In genomic region chr1:19317126-19317910, GRCh38 we compare ENCODE assay signal across 23 cellular contexts. TPM values are rescaled to one million over a fixed set of nuclear protein-coding genes. Genes with fewer than 3 reads are reported as not detected.
A peak's percentile ranks its signal among the peaks of the same experiment; 100 is the strongest.
DNase-seq lines count a peak whose midpoint lies in the region; ATAC-seq, FAIRE-seq and TF ChIP-seq lines count a peak whose summit lies in the region.
"Had no signal": no experiment of that assay in that cellular context is flagged by ENCODE, and none has a peak within 500 bp of the region (broad histone marks: within the 10 kb centered on the region; RNA-seq: fewer than 3 reads in every experiment).

No MANE protein-coding gene starts in this region.

- DNase-seq in GM23338 (ENCODE audit: low spot score) (peak; percentile 86), Peyer's patch (peak in 2 of 3 donors; percentile 29 to 39), endodermal cell (peak; percentile 85), sciatic nerve (ENCODE audit: low spot score) (peak; percentile 47), left lung (no peak), urothelium cell line (ENCODE audit: low spot score) (no peak), T-cell (no peak)
- DNase-seq: activated naive CD8-positive, alpha-beta T cell treated with anti-CD3 and anti-CD28 coated beads, Interleukin-2, amount 50 U/mL, for 24 hours; CD8-positive, alpha-beta T cell; dermis blood vessel endothelial cell; left colon; midbrain; NCI-H1417 treated with DMSO at 0.1 percent for 48 hours; NCI-H748 treated with DMSO at 0.1 percent for 48 hours had no signal

- peaks cover 19% of the 10 kb centered on the region for H3K36me3 Mint-ChIP-seq in GM23338 (ENCODE audit: low read depth)
- H3K36me3 Mint-ChIP-seq in endodermal cell (ENCODE audit: low read depth): peaks cover 29% of the 10 kb centered on the region
- peaks cover 12% of the 10 kb centered on the region for H3K36me3 Mint-ChIP-seq in T-cell

- FAIRE-seq in urothelium cell line (lab: Jason Lieb, UNC): no peak
- FAIRE-seq: GM18507 had no signal

- POLR2A ChIA-PET in T-cell (lab: Charles Lee): interaction anchor here in 1 of 2 donors (0.6 kb wide), 1 partner anchor 157 kb away, joined by 12 read pairs; no protein-coding TSS in a partner anchor

- ATAC-seq in GM23338 (peak; percentile 88), sciatic nerve (no peak), left lung (no peak), HG03342 (IDR thresholded peaks at IDR 0.05; ENCODE audit: unreplicated experiment) (no peak), T-cell (replicated peaks in 1 of 4) (no peak)
- ATAC-seq: activated CD4-positive, CD25-positive, alpha-beta regulatory T cell treated with anti-CD3 and anti-CD28 coated beads, Interleukin-2, amount 50 U/mL, for 24 hours; activated naive CD8-positive, alpha-beta T cell treated with anti-CD3 and anti-CD28 coated beads, Interleukin-2, amount 50 U/mL, for 24 hours; CD8-positive, alpha-beta T cell; gastroesophageal sphincter; left colon; Panc1 had no signal

- no peak overlapping the region for H2AFZ ChIP-seq in GM23338

- no peaks in the 10 kb centered on the region for H4K20me1 ChIP-seq in GM23338 (replicated peaks; ENCODE audit: insufficient read depth)

- H3K4me1 Mint-ChIP-seq in GM23338: peaks cover 16% of the 10 kb centered on the region
- peaks cover 9% of the 10 kb centered on the region for H3K4me1 Mint-ChIP-seq in endodermal cell
- peaks cover 19 to 28% (median 23%) of the 10 kb centered on the region in 3 donors for H3K4me1 Mint-ChIP-seq in T-cell

- CTCF ChIA-PET in T-cell (lab: Charles Lee): no interaction called here

- no peak overlapping the region for H3K4me3 ChIP-seq in GM23338
- no peak overlapping the region for H3K4me3 ChIP-seq in Peyer's patch
- no peak overlapping the region for H3K4me3 ChIP-seq in endodermal cell (ENCODE audit: low read length)
- no peak overlapping the region for H3K4me3 ChIP-seq in left lung
- H3K4me3 ChIP-seq: breast epithelium, gastroesophageal sphincter had no signal

- peak; percentile 43 to 66 for TF ChIP-seq CTCF in GM23338 (conservative IDR thresholded peaks at IDR 0.05; ENCODE audit: low read depth in 2 of 2)
- no peak for TF ChIP-seq CTCF in Peyer's patch (IDR thresholded peaks at IDR 0.05)
- TF ChIP-seq CTCF in endodermal cell (conservative IDR thresholded peaks at IDR 0.05): peak; percentile 54
- TF ChIP-seq CTCF in left lung (IDR thresholded peaks at IDR 0.05): no peak

- no peaks in the 10 kb centered on the region for H3K9me2 ChIP-seq in GM23338 (ENCODE audit: insufficient read depth)

- H3K4me2 ChIP-seq in GM23338: no peak overlapping the region

- no peaks in the 10 kb centered on the region for H3F3A ChIP-seq in GM23338 (replicated peaks; ENCODE audit: low read depth)

- intact Hi-C loops in sciatic nerve (cut with DNase I) (no loop called here), left lung (cut with DNase I) (no loop called here)

- H3K4me1 ChIP-seq in GM23338 (ENCODE audit: insufficient read depth) (no peaks in the 10 kb centered on the region), Peyer's patch (peaks cover 0 to 29% (median 21%) of the 10 kb centered on the region in 4 donors), endodermal cell (ENCODE audit: control insufficient read depth, insufficient read depth, low read length) (no peaks in the 10 kb centered on the region), left lung (peaks cover 9 to 41% of the 10 kb centered on the region in 2 donors)
- H3K4me1 ChIP-seq: breast epithelium had no signal

- H3K9me3 Mint-ChIP-seq in GM23338: no peaks in the 10 kb centered on the region
- H3K9me3 Mint-ChIP-seq in endodermal cell: no peaks in the 10 kb centered on the region
- H3K9me3 Mint-ChIP-seq in T-cell: no peaks in the 10 kb centered on the region
- H3K9me3 Mint-ChIP-seq: activated naive CD8-positive, alpha-beta T cell treated with anti-CD3 and anti-CD28 coated beads, Interleukin-2, amount 50 U/mL, for 24 hours; activated T-helper 1 cell treated with anti-CD3 and anti-CD28 coated beads, Interleukin-12 subunit alpha, Interleukin-12 subunit beta, Interleukin-2, Interleukin-4 antibody, amounts not matched to agents 30 ng/mL and 10 ng/mL and 1 ng/mL, durations not matched to agents 14 hours and 24 hours and 36 hours; CD8-positive, alpha-beta T cell; T-helper 2 cell treated with Interferon-gamma antibody and Interleukin-4, amounts not matched to agents 5 μg/mL and 100 μg/mL, for 36 hours had no signal

- no peak overlapping the region for H3K27ac ChIP-seq in GM23338 (ENCODE audit: low read depth)
- H3K27ac ChIP-seq in Peyer's patch: no peak overlapping the region
- H3K27ac ChIP-seq in endodermal cell (ENCODE audit: low read depth, low read length): no peak overlapping the region
- H3K27ac ChIP-seq in left lung: no peak overlapping the region
- H3K27ac ChIP-seq: epithelial cell of prostate, gastroesophageal sphincter had no signal

- H3K27ac Mint-ChIP-seq in GM23338: peak overlapping the region; percentile 52; the same call in 1 of the 2 replicates
- no peak overlapping the region for H3K27ac Mint-ChIP-seq in endodermal cell
- no peak overlapping the region for H3K27ac Mint-ChIP-seq in T-cell
- H3K27ac Mint-ChIP-seq: activated naive CD8-positive, alpha-beta T cell treated with anti-CD3 and anti-CD28 coated beads, Interleukin-2, amount 50 U/mL, for 24 hours; activated T-helper 1 cell treated with anti-CD3 and anti-CD28 coated beads, Interleukin-12 subunit alpha, Interleukin-12 subunit beta, Interleukin-2, Interleukin-4 antibody, amounts not matched to agents 30 ng/mL and 10 ng/mL and 1 ng/mL, durations not matched to agents 14 hours and 24 hours and 36 hours; CD8-positive, alpha-beta T cell; T-helper 2 cell treated with Interferon-gamma antibody and Interleukin-4, amounts not matched to agents 5 μg/mL and 100 μg/mL, for 36 hours had no signal

- H3K9me3 ChIP-seq in Peyer's patch (no peaks in the 10 kb centered on the region), endodermal cell (ENCODE audit: control insufficient read depth, low read length) (no peaks in the 10 kb centered on the region), left lung (no peaks in the 10 kb centered on the region)
- H3K9me3 ChIP-seq: breast epithelium, gastroesophageal sphincter had no signal

- H3K9ac ChIP-seq in endodermal cell (ENCODE audit: extremely low read depth, low read length, poor library complexity, severe bottlenecking): no peak overlapping the region

- WGBS in endodermal cell (ENCODE audit: insufficient coverage in 1 of 2, insufficient read length in 1 of 2), 2 experiments: 90 to 92% methylated on average over 3 to 13 of the region's 13 CpGs

- H3K79me2 ChIP-seq in GM23338 (replicated peaks; ENCODE audit: insufficient read depth): no peaks in the 10 kb centered on the region

- H3K27me3 ChIP-seq in GM23338 (ENCODE audit: insufficient read depth): no peaks in the 10 kb centered on the region
- no peaks in the 10 kb centered on the region for H3K27me3 ChIP-seq in Peyer's patch
- H3K27me3 ChIP-seq in endodermal cell (ENCODE audit: control insufficient read depth, insufficient read depth, low read length, poor library complexity, severe bottlenecking): no peaks in the 10 kb centered on the region
- no peaks in the 10 kb centered on the region for H3K27me3 ChIP-seq in left lung
- H3K27me3 ChIP-seq: breast epithelium, gastroesophageal sphincter had no signal

- TF ChIP-seq POLR2A in Peyer's patch (IDR thresholded peaks at IDR 0.05): no peak

- H3K4me3 Mint-ChIP-seq in GM23338: no peak overlapping the region
- no peak overlapping the region for H3K4me3 Mint-ChIP-seq in endodermal cell
- H3K4me3 Mint-ChIP-seq in T-cell: no peak overlapping the region
- H3K4me3 Mint-ChIP-seq: activated naive CD8-positive, alpha-beta T cell treated with anti-CD3 and anti-CD28 coated beads, Interleukin-2, amount 50 U/mL, for 24 hours; activated T-helper 1 cell treated with anti-CD3 and anti-CD28 coated beads, Interleukin-12 subunit alpha, Interleukin-12 subunit beta, Interleukin-2, Interleukin-4 antibody, amounts not matched to agents 30 ng/mL and 10 ng/mL and 1 ng/mL, durations not matched to agents 14 hours and 24 hours and 36 hours; CD8-positive, alpha-beta T cell; T-helper 2 cell treated with Interferon-gamma antibody and Interleukin-4, amounts not matched to agents 5 μg/mL and 100 μg/mL, for 36 hours had no signal

- H3K36me3 ChIP-seq in GM23338 (ENCODE audit: insufficient read depth) (no peaks in the 10 kb centered on the region; the same call in 1 of the 2 replicates), Peyer's patch (peaks cover 0 to 12% (median 0%) of the 10 kb centered on the region in 3 donors), endodermal cell (ENCODE audit: control insufficient read depth, insufficient read depth, low read length) (peaks cover 10% of the 10 kb centered on the region), left lung (peaks cover 0 to 26% of the 10 kb centered on the region in 2 donors)
- H3K36me3 ChIP-seq: breast epithelium had no signal

- H3K27me3 Mint-ChIP-seq in GM23338 (ENCODE audit: insufficient read depth, low read depth, poor library complexity) (peaks cover 5% of the 10 kb centered on the region), endodermal cell (ENCODE audit: insufficient read depth) (no peaks in the 10 kb centered on the region), T-cell (no peaks in the 10 kb centered on the region)
- H3K27me3 Mint-ChIP-seq: activated naive CD8-positive, alpha-beta T cell treated with anti-CD3 and anti-CD28 coated beads, Interleukin-2, amount 50 U/mL, for 24 hours had no signal

RNA-seq across cellular contexts. Expression of gene SLC66A1, which starts 5.2 kb away (rescaled TPM):
- 19.7 and 24.4 TPM in 2 replicates for total RNA-seq in GM23338 (2014; rRNA removed; shearing (Covaris generic))
- 6.9 and 8.6 TPM in 2 replicates for polyA plus RNA-seq in GM23338 (2016; fragmentation: Nextera tagmentation; extraction: Ambion mirVana)
- 10 to 100 TPM; 19.0 to 76.8 (median 45.0) TPM for total RNA-seq in Peyer's patch
- 10 to 100 TPM; 20.8 to 22.6 TPM for total RNA-seq in endodermal cell
- polyA plus RNA-seq in endodermal cell (2013, experiment 1 of 2): 20.0 TPM
- polyA plus RNA-seq in endodermal cell (2013, experiment 2 of 2): 18.9 TPM
- 10.8 TPM for total RNA-seq in sciatic nerve
- total RNA-seq in left lung: 10 to 100 TPM; 16.4 to 21.1 TPM
- 1 to 10 TPM; 3.5 to 8.1 (median 7.1) TPM for total RNA-seq in T-cell

RNA-seq across cellular contexts. Expression of gene AKR7A2, which starts 5.4 kb away (rescaled TPM):
- total RNA-seq in GM23338 (2014; rRNA removed; shearing (Covaris generic)): 53.6 and 60.0 TPM in 2 replicates
- polyA plus RNA-seq in GM23338 (2016; fragmentation: Nextera tagmentation; extraction: Ambion mirVana): 18.2 and 20.8 TPM in 2 replicates
- total RNA-seq in Peyer's patch: 100 to 1,000 TPM in 3 of 4 donors, 10 to 100 TPM in 1; 56.1 to 168 (median 137) TPM
- total RNA-seq in endodermal cell: 10 to 100 TPM; 47.8 to 66.1 TPM
- 53.1 TPM for polyA plus RNA-seq in endodermal cell (2013, experiment 1 of 2)
- polyA plus RNA-seq in endodermal cell (2013, experiment 2 of 2): 52.3 TPM
- 35.8 TPM for total RNA-seq in sciatic nerve
- 10 to 100 TPM; 43.2 to 62.8 TPM for total RNA-seq in left lung
- 10 to 100 TPM; 20.8 to 35.4 (median 32.0) TPM for total RNA-seq in T-cell

RNA-seq across cellular contexts. Expression of gene AKR7A3, which starts 28.7 kb away (rescaled TPM):
- total RNA-seq in GM23338 (2014; rRNA removed; shearing (Covaris generic)): 0.14 TPM in 1 of 2 replicates, not detected in the other
- polyA plus RNA-seq in GM23338 (2016; fragmentation: Nextera tagmentation; extraction: Ambion mirVana): 0.24 and 0.86 TPM in 2 replicates
- total RNA-seq in Peyer's patch: 100 to 1,000 TPM in 3 of 4 donors, 10 to 100 TPM in 1; 60.2 to 574 (median 416) TPM
- total RNA-seq in endodermal cell: 1 to 10 TPM in 1 of 2 donors, under 1 TPM in 1; 0.92 to 2.0 TPM
- 0.85 TPM for polyA plus RNA-seq in endodermal cell (2013, experiment 1 of 2)
- 1.2 TPM for polyA plus RNA-seq in endodermal cell (2013, experiment 2 of 2)
- 1.6 TPM for total RNA-seq in sciatic nerve
- under 1 TPM; 0.26 to 0.52 TPM for total RNA-seq in left lung
- 1 to 10 TPM in 3 of 5 donors, under 1 TPM in 2; 0.82 to 2.8 (median 1.1) TPM for total RNA-seq in T-cell

Comparison
In these comparisons a context has a peak if more than half of its experiments do, and no peak if none do; other contexts are left out.
1. DNase-seq: peak in GM23338 (single experiment), Peyer's patch (2 of 3), endodermal cell (single experiment) and sciatic nerve (single experiment); none in left lung (0 of 2), urothelium cell line (single experiment) and T-cell (0 of 34).
2. CTCF ChIP-seq: peak in GM23338 (2 of 2) and endodermal cell (single experiment); none in Peyer's patch (0 of 6) and left lung (0 of 2).
3. RNA of gene AKR7A3, which starts 28.7 kb away (total RNA-seq): 60.2 to 574 TPM in Peyer's patch; 0.92 to 2.0 TPM in endodermal cell, 1.6 TPM in sciatic nerve (single experiment), 0.82 to 2.8 TPM in T-cell, 0.26 to 0.52 TPM in left lung and 0.14 TPM in GM23338; every median in the first group is over 10 times any median in the second.